Comparison of ENCODE assay signal across 19 cellular contexts in genomic region chr6:86744048-86744447, GRCh38.
DNase-seq lines count a peak whose midpoint lies in the region; ATAC-seq and TF ChIP-seq lines count a peak whose summit lies in the region.
"Had no signal": no experiment of that assay in that cellular context is flagged by ENCODE, and none has a peak within 500 bp of the region (broad histone marks: within the 10 kb centered on the region; RNA-seq: fewer than 3 reads in every experiment).

No MANE protein-coding gene starts in this region.

- H3K4me1 Mint-ChIP-seq in MCF 10A (ENCODE audit: insufficient read depth, unreplicated experiment) = no peaks in the 10 kb centered on the region
- H3K4me1 Mint-ChIP-seq: B cell had no signal

- no peaks in the 10 kb centered on the region for H3K27me3 ChIP-seq in breast epithelium
- H3K27me3 ChIP-seq in aorta (ENCODE audit: control insufficient read depth in 1 of 2, insufficient read depth in 2 of 2, low read length in 1 of 2) = no peaks in the 10 kb centered on the region
- H3K27me3 ChIP-seq: BLaER1 had no signal

- no peak overlapping the region for H3K27ac Mint-ChIP-seq in MCF 10A (ENCODE audit: low read depth, unreplicated experiment)
- H3K27ac Mint-ChIP-seq: B cell; CD8-positive, alpha-beta T cell had no signal

- intact Hi-C loops in MCF 10A (cut with micrococcal nuclease) = no loop called here
- intact Hi-C loops in breast epithelium (cut with DNase I; ENCODE audit: low total_unique reads) = no loop called here
- intact Hi-C loops in aorta (cut with DNase I) = no loop called here

- H3K27ac ChIP-seq in breast epithelium (no peak overlapping the region), aorta (ENCODE audit: low read depth in 1 of 2, low read length in 2 of 2) (no peak overlapping the region)
- H3K27ac ChIP-seq: 22Rv1, BLaER1, C4-2B, GM23248 had no signal

- H3K9me3 Mint-ChIP-seq in MCF 10A (ENCODE audit: unreplicated experiment) = no peaks in the 10 kb centered on the region

- H3K9me3 ChIP-seq in breast epithelium = no peaks in the 10 kb centered on the region
- peaks cover 3% of the 10 kb centered on the region for H3K9me3 ChIP-seq in aorta (ENCODE audit: control insufficient read depth, low read length)
- H3K9me3 ChIP-seq: BLaER1 had no signal

- POLR2A ChIA-PET in MCF 10A (lab: Yijun Ruan, JAX) = no interaction called here

- TF ChIP-seq POLR2A in breast epithelium (IDR thresholded peaks at IDR 0.05) = no peak

- peak; percentile 7 for ATAC-seq in aorta (ENCODE audit: low FRiP score)
- ATAC-seq: CD8-positive, alpha-beta T cell had no signal

- 0 to 36% methylated on average over 1 of the region's 1 CpG for WGBS in aorta, 2 donors

- no peak overlapping the region for H3K4me3 ChIP-seq in breast epithelium
- H3K4me3 ChIP-seq in aorta (ENCODE audit: low read length in 2 of 2) = no peak overlapping the region
- H3K4me3 ChIP-seq: BLaER1, GM23248 had no signal

- no peak overlapping the region for H3K4me3 Mint-ChIP-seq in MCF 10A (ENCODE audit: unreplicated experiment)
- H3K4me3 Mint-ChIP-seq: B cell; CD4-positive, CD25-positive, alpha-beta regulatory T cell; CD8-positive, alpha-beta T cell had no signal

- BruUV-seq in MCF 10A (replicated peaks; lab: Mats Ljungman, UMichigan) = no TSS peak

- H3K27me3 Mint-ChIP-seq in MCF 10A (ENCODE audit: insufficient read depth, unreplicated experiment) = no peaks in the 10 kb centered on the region
- H3K27me3 Mint-ChIP-seq: B cell; CD4-positive, CD25-positive, alpha-beta regulatory T cell had no signal

- H3K4me1 ChIP-seq in breast epithelium (no peaks in the 10 kb centered on the region), aorta (ENCODE audit: control insufficient read depth in 1 of 2, insufficient read depth in 2 of 2, low read length in 2 of 2) (no peaks in the 10 kb centered on the region)
- H3K4me1 ChIP-seq: BLaER1 had no signal

- DNase-seq in MCF 10A (ENCODE audit: unreplicated experiment) = peak; percentile 14
- no peak for DNase-seq in breast epithelium (ENCODE audit: low spot score in 2 of 2)
- DNase-seq in islet precursor cell = peak; percentile 56
- no peak for DNase-seq in aorta
- no peak for DNase-seq in NCI-H2081 treated with DMSO at 0.1 percent for 48 hours (lab: John Stamatoyannopoulos, UW)
- DNase-seq in GM10266 (ENCODE audit: extremely low spot score) = no peak
- DNase-seq: CD4-positive, CD25-positive, alpha-beta regulatory T cell; CD8-positive, alpha-beta T cell; DMS 273 treated with DMSO at 0.1 percent for 48 hours; DMS79; EL; GF-D8; GM23248; H7; HCEC 1CT had no signal

- H3K36me3 Mint-ChIP-seq in MCF 10A (ENCODE audit: insufficient read depth, unreplicated experiment) = no peaks in the 10 kb centered on the region
- H3K36me3 Mint-ChIP-seq: CD4-positive, CD25-positive, alpha-beta regulatory T cell; CD8-positive, alpha-beta T cell had no signal

- no peak for TF ChIP-seq CTCF in MCF 10A (IDR thresholded peaks at IDR 0.05; ENCODE audit: unreplicated experiment)
- TF ChIP-seq CTCF in breast epithelium (IDR thresholded peaks at IDR 0.05) = no peak
- TF ChIP-seq CTCF in GM10266 (IDR thresholded peaks at IDR 0.05; ENCODE audit: control insufficient read depth, insufficient read depth, low read depth, missing control alignments) = no peak

- CTCF ChIA-PET in MCF 10A (lab: Yijun Ruan, JAX) = no interaction called here

- no peaks in the 10 kb centered on the region for H3K36me3 ChIP-seq in breast epithelium
- H3K36me3 ChIP-seq in aorta (ENCODE audit: control insufficient read depth in 1 of 2, insufficient read depth in 2 of 2, low read length in 1 of 2) = no peaks in the 10 kb centered on the region
- H3K36me3 ChIP-seq: BLaER1 had no signal

Comparison
In these comparisons a context has a peak if more than half of its experiments do, and no peak if none do; other contexts are left out.
1. DNase-seq: peak in MCF 10A (single experiment) and islet precursor cell (single experiment); none in breast epithelium (0 of 2), aorta (0 of 2), NCI-H2081 treated with DMSO at 0.1 percent for 48 hours (single experiment) and GM10266 (single experiment).